Comparison of ENCODE assay signal across 10 cellular contexts in the genomic region with DNA sequence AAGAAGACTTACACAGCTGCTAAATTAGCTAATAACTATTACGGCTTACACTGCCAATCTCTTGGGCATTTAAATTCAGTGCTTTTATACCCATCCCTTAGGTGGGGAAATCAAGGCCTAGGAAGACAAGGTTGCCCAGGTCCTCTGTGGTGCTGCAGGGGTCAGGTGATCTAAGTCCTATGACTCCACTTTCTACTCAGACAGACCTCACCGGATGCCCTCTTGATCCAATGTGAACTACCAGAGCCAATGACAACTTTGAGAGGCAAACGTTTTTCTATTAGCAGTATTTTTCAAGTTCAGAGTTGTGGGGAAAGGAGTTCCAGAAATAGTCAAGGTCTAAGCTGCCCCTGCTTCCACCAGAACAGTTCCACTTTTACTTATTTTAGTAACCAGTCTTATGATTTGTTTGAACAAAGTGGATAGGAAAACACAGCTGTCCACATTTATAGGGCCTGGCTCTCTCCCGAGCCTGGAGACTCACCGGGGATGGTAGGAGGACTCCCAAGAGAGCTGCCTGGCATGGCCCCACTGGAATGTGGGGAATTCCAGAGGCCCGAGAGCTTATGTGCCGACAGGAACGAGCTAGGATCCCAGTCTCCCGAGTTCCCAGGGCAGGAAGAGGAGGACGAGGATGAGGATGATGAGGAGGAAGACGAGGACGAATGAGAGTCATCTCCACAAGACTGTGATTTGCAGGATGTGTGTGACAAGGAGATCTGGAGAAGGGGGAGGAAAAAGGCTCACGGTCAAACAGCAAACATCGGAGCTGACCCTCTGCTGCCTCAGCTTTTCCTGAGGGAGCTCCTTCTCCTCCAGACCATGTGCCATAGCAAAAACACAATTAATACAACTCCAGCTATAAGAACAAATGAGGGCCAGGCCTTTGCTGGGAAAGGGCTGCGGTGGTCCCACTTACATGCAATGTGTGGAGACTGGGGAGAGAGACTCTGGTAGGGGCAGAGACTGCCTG. TPM values are rescaled to one million over a fixed set of nuclear protein-coding genes. Genes with fewer than 3 reads are reported as not detected.
DNase-seq lines count a peak whose midpoint lies in the region; ATAC-seq and TF ChIP-seq lines count a peak whose summit lies in the region.
"Had no signal": no experiment of that assay in that cellular context is flagged by ENCODE, and none has a peak within 500 bp of the region (broad histone marks: within the 10 kb centered on the region; RNA-seq: fewer than 3 reads in every experiment).

No MANE protein-coding gene starts in this region.

- peak overlapping the region; percentile 75 for H3K27ac ChIP-seq in PC-3 (ENCODE audit: low read length)
- H3K27ac ChIP-seq in esophagus (ENCODE audit: low read depth in 2 of 2, low read length in 1 of 2), result peak overlapping the region; percentile 45 to 51

- TF ChIP-seq CTCF in PC-3 (conservative IDR thresholded peaks at IDR 0.05; ENCODE audit: low read depth, low read length) (no peak), nephron progenitor cell (IDR thresholded peaks at IDR 0.05) (no peak)

- peaks cover 14% of the 10 kb centered on the region for H3K4me1 Mint-ChIP-seq in nephron progenitor cell

- no peak overlapping the region for H2AFZ ChIP-seq in PC-3 (ENCODE audit: low read length)

- peak overlapping the region; percentile 30; the same call in 1 of the 2 replicates for H3K4me2 ChIP-seq in PC-3 (ENCODE audit: low read length)

- H3K4me1 ChIP-seq in PC-3 (ENCODE audit: insufficient read depth, low read length), result peaks cover 12% of the 10 kb centered on the region
- peaks cover 0 to 6% of the 10 kb centered on the region in 2 donors for H3K4me1 ChIP-seq in esophagus (ENCODE audit: control insufficient read depth in 2 of 2, insufficient read depth in 2 of 2, low read length in 1 of 2)

- peaks cover 47% of the 10 kb centered on the region for H3K36me3 Mint-ChIP-seq in nephron progenitor cell (ENCODE audit: low read depth)

- H3K27ac Mint-ChIP-seq in nephron progenitor cell, result peak overlapping the region; percentile 96
- H3K27ac Mint-ChIP-seq: stimulated activated memory B cell treated with anti-CD40 and anti-IgM and Interleukin-4, amounts not matched to agents 10 μg/mL and 1 μg/mL and 100 μg/mL, for 72 hours had no signal

- H3K9me3 Mint-ChIP-seq in nephron progenitor cell, result no peaks in the 10 kb centered on the region
- H3K9me3 Mint-ChIP-seq: stimulated activated memory B cell treated with anti-CD40 and anti-IgM and Interleukin-4, amounts not matched to agents 10 μg/mL and 1 μg/mL and 100 μg/mL, for 72 hours had no signal

- BruUV-seq in PC-3 (replicated peaks; lab: Mats Ljungman, UMichigan), result no TSS peak

- H3K9ac ChIP-seq in PC-3 (ENCODE audit: low read length), result peak overlapping the region; percentile 37; the same call in 1 of the 2 replicates

- H3K4me3 ChIP-seq in PC-3 (ENCODE audit: low read length) (no peak overlapping the region), esophagus (ENCODE audit: low read depth in 1 of 2, low read length in 2 of 2) (no peak overlapping the region)

- WGBS in esophagus, 2 donors, result 35 to 43% methylated on average over 15 of the region's 15 CpGs

- CTCF ChIA-PET in PC-3 (lab: Charles Lee), result interaction anchor here (0.6 to 1.2 kb wide), 3 partner anchors 9 to 40 kb away, joined by 3 to 7 read pairs (median 5); a partner anchor contains a TSS

- ATAC-seq in PC-3 (peak; percentile 97), GM19324 (IDR thresholded peaks at IDR 0.05; ENCODE audit: low FRiP score, unreplicated experiment) (no peak), esophagus mucosa (no peak)
- ATAC-seq: left lobe of liver; stimulated activated memory B cell treated with anti-CD40 and anti-IgM and Interleukin-4, amounts not matched to agents 10 μg/mL and 1 μg/mL and 100 μg/mL, for 72 hours had no signal

- H3K27me3 ChIP-seq in PC-3 (ENCODE audit: low read length) (no peaks in the 10 kb centered on the region), esophagus (ENCODE audit: control insufficient read depth in 1 of 2, insufficient read depth in 2 of 2, low read length in 2 of 2) (no peaks in the 10 kb centered on the region)

- H3K79me2 ChIP-seq in PC-3 (ENCODE audit: low read length), result peaks cover 25% of the 10 kb centered on the region

- H3K27me3 Mint-ChIP-seq in nephron progenitor cell (ENCODE audit: low read depth, poor library complexity), result peaks cover 2% of the 10 kb centered on the region
- H3K27me3 Mint-ChIP-seq: stimulated activated memory B cell treated with anti-CD40 and anti-IgM and Interleukin-4, amounts not matched to agents 10 μg/mL and 1 μg/mL and 100 μg/mL, for 72 hours had no signal

- no peaks in the 10 kb centered on the region for H3K9me3 ChIP-seq in PC-3 (ENCODE audit: low read length)
- no peaks in the 10 kb centered on the region for H3K9me3 ChIP-seq in esophagus (ENCODE audit: control insufficient read depth in 2 of 2, insufficient read depth in 1 of 2, low read depth in 1 of 2, low read length in 1 of 2)

- peaks cover 4% of the 10 kb centered on the region for H3F3A ChIP-seq in PC-3 (ENCODE audit: low read length, unreplicated experiment)

- no peak overlapping the region for H3K4me3 Mint-ChIP-seq in nephron progenitor cell
- H3K4me3 Mint-ChIP-seq: stimulated activated memory B cell treated with anti-CD40 and anti-IgM and Interleukin-4, amounts not matched to agents 10 μg/mL and 1 μg/mL and 100 μg/mL, for 72 hours had no signal

- POLR2A ChIA-PET in PC-3 (lab: Charles Lee; ENCODE audit: unreplicated experiment), result interaction anchor here (0.6 to 1.1 kb wide), 4 partner anchors 9 to 401 kb away, joined by 3 to 6 read pairs (median 4); no protein-coding TSS in a partner anchor

- H4K20me1 ChIP-seq in PC-3 (ENCODE audit: low read length), result 0 out of 2 replicates have a peak, but pooled peaks cover 3% of the 10 kb centered on the region

- DNase-seq in AG08395 (ENCODE audit: low spot score), result peak; percentile 93
- peak; percentile 51 for DNase-seq in PC-3
- peak; percentile 19 for DNase-seq in nephron progenitor cell
- no peak for DNase-seq in NCI-H1694 (lab: John Stamatoyannopoulos, UW)
- no peak for DNase-seq in activated T-cell treated with anti-CD3 and anti-CD28 coated beads for 4 hours

- peaks cover 34% of the 10 kb centered on the region for H3K36me3 ChIP-seq in PC-3 (ENCODE audit: low read depth, low read length)
- peaks cover 3 to 26% of the 10 kb centered on the region in 2 donors for H3K36me3 ChIP-seq in esophagus (ENCODE audit: control insufficient read depth in 2 of 2, insufficient read depth in 2 of 2, low read length in 1 of 2)

- intact Hi-C loops in PC-3 (cut with micrococcal nuclease), result no loop called here

- no peaks in the 10 kb centered on the region for H3K9me2 ChIP-seq in PC-3 (replicated peaks; ENCODE audit: low read length)

RNA-seq across cellular contexts. Expression of a gene that starts 16.7 kb away (rescaled TPM):
- total RNA-seq in PC-3 (2014; rRNA removed) (33.9 and 41.1 TPM in 2 replicates), esophagus mucosa (31.6 TPM)
- polyA plus RNA-seq in esophagus, result 100 to 1,000 TPM in 1 of 2 donors, 10 to 100 TPM in 1; 42.2 to 141 TPM

RNA-seq across cellular contexts. Expression of a gene that starts 20.9 kb away (rescaled TPM):
- total RNA-seq in PC-3 (2014; rRNA removed), result 260 and 318 TPM in 2 replicates
- 10 to 100 TPM; 57.0 to 73.8 TPM for polyA plus RNA-seq in esophagus
- 64.2 TPM for total RNA-seq in esophagus mucosa

RNA-seq across cellular contexts. Expression of a gene that starts 28.0 kb away (rescaled TPM):
- total RNA-seq in PC-3 (2014; rRNA removed), result 6.2 and 11.7 TPM in 2 replicates
- polyA plus RNA-seq in esophagus, result 1 to 10 TPM; 2.4 to 5.1 TPM
- 3.3 TPM for total RNA-seq in esophagus mucosa

RNA-seq across cellular contexts. Expression of a gene that starts 40.3 kb away (rescaled TPM):
- total RNA-seq in PC-3 (2014; rRNA removed) (159 and 195 TPM in 2 replicates), esophagus mucosa (23.0 TPM)
- polyA plus RNA-seq in esophagus, result 100 to 1,000 TPM in 1 of 2 donors, 10 to 100 TPM in 1; 65.4 to 102 TPM

RNA-seq across cellular contexts. Expression of a gene that starts 54.3 kb away (rescaled TPM):
- 217 and 261 TPM in 2 replicates for total RNA-seq in PC-3 (2014; rRNA removed)
- polyA plus RNA-seq in esophagus, result 100 to 1,000 TPM in 1 of 2 donors, 10 to 100 TPM in 1; 72.8 to 146 TPM
- 116 TPM for total RNA-seq in esophagus mucosa

Comparison
In these comparisons a context has a peak if more than half of its experiments do, and no peak if none do; other contexts are left out.
1. DNase-seq: peak in AG08395 (single experiment), PC-3 (single experiment) and nephron progenitor cell (single experiment); none in NCI-H1694 (single experiment) and activated T-cell treated with anti-CD3 and anti-CD28 coated beads for 4 hours (single experiment).